9 cellular contexts compared by ENCODE assay signal in genomic region chr1:100455478-100456072, GRCh38.
DNase-seq lines count a peak whose midpoint lies in the region; ATAC-seq and TF ChIP-seq lines count a peak whose summit lies in the region.
"Had no signal": no experiment of that assay in that cellular context is flagged by ENCODE, and none has a peak within 500 bp of the region (broad histone marks: within the 10 kb centered on the region; RNA-seq: fewer than 3 reads in every experiment).

No MANE protein-coding gene starts in this region.

- H3K4me1 ChIP-seq in OCI-LY7 (ENCODE audit: insufficient read depth, low read length, poor library complexity, severe bottlenecking) (no peaks in the 10 kb centered on the region), thoracic aorta (ENCODE audit: control insufficient read depth in 1 of 2, low read depth in 2 of 2) (peaks cover 0 to 9% of the 10 kb centered on the region in 2 donors)

- H3K27me3 ChIP-seq in thoracic aorta (replicated peaks; ENCODE audit: insufficient read depth), result no peaks in the 10 kb centered on the region

- H3K27ac ChIP-seq in OCI-LY7 (ENCODE audit: low read depth, low read length, poor library complexity, severe bottlenecking) (no peak overlapping the region), thoracic aorta (no peak overlapping the region)

- H3K4me3 ChIP-seq in OCI-LY7 (ENCODE audit: low read depth, low read length, poor library complexity, severe bottlenecking), result no peak overlapping the region
- H3K4me3 ChIP-seq in epithelial cell of proximal tubule (ENCODE audit: low read depth, low read length), result no peak overlapping the region
- H3K4me3 ChIP-seq in thoracic aorta, result no peak overlapping the region

- no peaks in the 10 kb centered on the region for H4K20me1 ChIP-seq in OCI-LY7 (ENCODE audit: insufficient read depth, low read length)

- H3K27ac Mint-ChIP-seq in activated T-cell treated with anti-CD3 and anti-CD28 coated beads, Interleukin-2, amount 50 U/mL, for 72 hours, result peak overlapping the region; percentile 73

- no peak overlapping the region for H3K4me2 ChIP-seq in OCI-LY7 (ENCODE audit: low read length)

- intact Hi-C loops in OCI-LY7 (cut with micrococcal nuclease; ENCODE audit: unreplicated experiment), result loop anchor here (5.0 to 10.0 kb wide), 3 partner anchors 171 to 418 kb away; partner anchors contain the start of genes SASS6 and TRMT13

- H3K36me3 Mint-ChIP-seq in activated T-cell treated with anti-CD3 and anti-CD28 coated beads, Interleukin-2, amount 50 U/mL, for 72 hours (ENCODE audit: insufficient read depth in 2 of 2), result peaks cover 3 to 7% of the 10 kb centered on the region in 2 donors
- peaks cover 13% of the 10 kb centered on the region for H3K36me3 Mint-ChIP-seq in activated T-cell treated with anti-CD3 and anti-CD28 coated beads, Interleukin-2, amount 50 U/mL, for 4 hours (ENCODE audit: insufficient read depth)

- CTCF ChIA-PET in OCI-LY7 (lab: Charles Lee; ENCODE audit: unreplicated experiment), result no interaction called here

- no peaks in the 10 kb centered on the region for H3K9me2 ChIP-seq in OCI-LY7 (ENCODE audit: insufficient read depth, low read length)

- H3K36me3 ChIP-seq in OCI-LY7 (ENCODE audit: insufficient read depth, low read length), result no peaks in the 10 kb centered on the region
- H3K36me3 ChIP-seq in thoracic aorta, result no peaks in the 10 kb centered on the region

- POLR2A ChIA-PET in OCI-LY7 (lab: Charles Lee), result interaction anchor here (0.6 to 1.5 kb wide), 6 partner anchors 13 to 605 kb away, joined by 3 to 6 read pairs (median 3); partner anchors contain the start of gene AGL

- H3K4me3 Mint-ChIP-seq in activated T-cell treated with anti-CD3 and anti-CD28 coated beads, Interleukin-2, amount 50 U/mL, for 72 hours, result no peak overlapping the region
- H3K4me3 Mint-ChIP-seq in activated T-cell treated with anti-CD3 and anti-CD28 coated beads, Interleukin-2, amount 50 U/mL, for 4 hours, result no peak overlapping the region

- H2AFZ ChIP-seq in OCI-LY7 (ENCODE audit: low read length), result no peak overlapping the region

- no peak for DNase-seq in activated T-cell treated with anti-CD3 and anti-CD28 coated beads, Interleukin-2, amount 50 U/mL, for 72 hours
- no peak for DNase-seq in activated T-cell treated with anti-CD3 and anti-CD28 coated beads, Interleukin-2, amount 50 U/mL, for 4 hours
- DNase-seq in OCI-LY7 (ENCODE audit: low spot score) (peak; percentile 39), epithelial cell of proximal tubule (ENCODE audit: low read depth) (no peak), thoracic aorta (ENCODE audit: low spot score) (no peak), 8988T (no peak)
- DNase-seq: substantia nigra had no signal

- H3K4me1 Mint-ChIP-seq in activated T-cell treated with anti-CD3 and anti-CD28 coated beads, Interleukin-2, amount 50 U/mL, for 72 hours (ENCODE audit: low read depth), result peaks cover 76% of the 10 kb centered on the region
- H3K4me1 Mint-ChIP-seq in activated T-cell treated with anti-CD3 and anti-CD28 coated beads, Interleukin-2, amount 50 U/mL, for 4 hours (ENCODE audit: low read depth), result peaks cover 68% of the 10 kb centered on the region

- no TSS peak for BruUV-seq in OCI-LY7 (replicated peaks; lab: Mats Ljungman, UMichigan)

- ATAC-seq in activated T-cell treated with anti-CD3 and anti-CD28 coated beads, Interleukin-2, amount 50 U/mL, for 72 hours (replicated peaks in 1 of 2), result no peak
- no peak for ATAC-seq in activated T-cell treated with anti-CD3 and anti-CD28 coated beads, Interleukin-2, amount 50 U/mL, for 4 hours
- ATAC-seq in thoracic aorta (ENCODE audit: insufficient number of reproducible peaks, low FRiP score, low read depth), result no peak
- no peak for ATAC-seq in HG02623 (IDR thresholded peaks at IDR 0.05; ENCODE audit: unreplicated experiment)
- ATAC-seq in HG03108 (IDR thresholded peaks at IDR 0.05; ENCODE audit: unreplicated experiment), result no peak

- TF ChIP-seq CTCF in OCI-LY7 (conservative IDR thresholded peaks at IDR 0.05; ENCODE audit: low read length), result peak; percentile 94
- peak; percentile 47 for TF ChIP-seq CTCF in epithelial cell of proximal tubule (conservative IDR thresholded peaks at IDR 0.05; ENCODE audit: low read depth, low read length)
- TF ChIP-seq CTCF in thoracic aorta (IDR thresholded peaks at IDR 0.05), result peak; percentile 41

- H3K27me3 Mint-ChIP-seq in activated T-cell treated with anti-CD3 and anti-CD28 coated beads, Interleukin-2, amount 50 U/mL, for 72 hours (ENCODE audit: low read depth), result no peaks in the 10 kb centered on the region
- H3K27me3 Mint-ChIP-seq in activated T-cell treated with anti-CD3 and anti-CD28 coated beads, Interleukin-2, amount 50 U/mL, for 4 hours (ENCODE audit: low read depth), result no peaks in the 10 kb centered on the region

- H3K79me2 ChIP-seq in OCI-LY7 (ENCODE audit: insufficient read depth, low read depth, low read length), result no peaks in the 10 kb centered on the region

- H3K9me3 ChIP-seq in OCI-LY7 (ENCODE audit: low read length) (no peaks in the 10 kb centered on the region), thoracic aorta (no peaks in the 10 kb centered on the region)

- H3K9me3 Mint-ChIP-seq in activated T-cell treated with anti-CD3 and anti-CD28 coated beads, Interleukin-2, amount 50 U/mL, for 72 hours, result no peaks in the 10 kb centered on the region
- H3K9me3 Mint-ChIP-seq in activated T-cell treated with anti-CD3 and anti-CD28 coated beads, Interleukin-2, amount 50 U/mL, for 4 hours, result no peaks in the 10 kb centered on the region

Comparison
In these comparisons a context has a peak if more than half of its experiments do, and no peak if none do; other contexts are left out.
1. CTCF ChIP-seq: peak in every context shown above with its lines; median percentile 94 in OCI-LY7; 47 in epithelial cell of proximal tubule; 41 in thoracic aorta.